Comparison of ENCODE assay signal across 10 cellular contexts in genomic region chr12:94954029-94954685, GRCh38. TPM values are rescaled to one million over a fixed set of nuclear protein-coding genes. Genes with fewer than 3 reads are reported as not detected.
A peak's percentile ranks its signal among the peaks of the same experiment; 100 is the strongest.
DNase-seq lines count a peak whose midpoint lies in the region; ATAC-seq, FAIRE-seq and TF ChIP-seq lines count a peak whose summit lies in the region.
"Had no signal": no experiment of that assay in that cellular context is flagged by ENCODE, and none has a peak within 500 bp of the region (broad histone marks: within the 10 kb centered on the region; RNA-seq: fewer than 3 reads in every experiment).

No MANE protein-coding gene starts in this region.

- no peak for TF ChIP-seq POLR2A in NB4 (IDR thresholded peaks at IDR 0.05; ENCODE audit: extremely low read depth, insufficient read length)

- DNase-seq in EH (ENCODE audit: low read depth) (peak; percentile 24), NB4 (ENCODE audit: low read depth) (peak; percentile 50), myocyte (ENCODE audit: low read depth) (peak; percentile 85), AG08396 (ENCODE audit: low spot score) (no peak), NCI-H2227 treated with DMSO at 0.1 percent for 48 hours (lab: John Stamatoyannopoulos, UW) (no peak), NCI-H146 (lab: John Stamatoyannopoulos, UW) (no peak)
- DNase-seq: DMS79 treated with DMSO at 0.1 percent for 48 hours, right lobe of liver had no signal

- no peak for TF ChIP-seq CTCF in NB4 (IDR thresholded peaks at IDR 0.05; ENCODE audit: low read depth, low read length)

- H3K4me3 ChIP-seq in NB4 (ENCODE audit: low read depth, low read length): no peak overlapping the region
- H3K4me3 ChIP-seq: right lobe of liver had no signal

- ATAC-seq in GM21515 (IDR thresholded peaks at IDR 0.05; ENCODE audit: unreplicated experiment): no peak

- FAIRE-seq in colon (lab: Jason Lieb, UNC): peak; percentile 31

RNA-seq across cellular contexts. Expression of gene NDUFA12, which starts 49.3 kb away (rescaled TPM):
- 254 and 256 TPM in 2 replicates for total RNA-seq in myocyte
- polyA plus RNA-seq in myocyte (2012): 137 TPM

Comparison
In these comparisons a context has a peak if more than half of its experiments do, and no peak if none do; other contexts are left out.
1. DNase-seq: peak in EH (single experiment), NB4 (single experiment) and myocyte (single experiment); none in AG08396 (single experiment), NCI-H2227 treated with DMSO at 0.1 percent for 48 hours (single experiment) and NCI-H146 (single experiment).